1 cellular context compared by ENCODE assay signal in genomic region chr4:110155632-110156031, GRCh38.
A peak's percentile ranks its signal among the peaks of the same experiment; 100 is the strongest.
TF ChIP-seq lines count a peak whose summit lies in the region.

No MANE protein-coding gene starts in this region.

TF ChIP-seq in HEK293, 187 proteins besides CTCF, POLR2A, EP300 and RAD21 (continued from another document and continues in another):
- TF ChIP-seq, protein P1, sequence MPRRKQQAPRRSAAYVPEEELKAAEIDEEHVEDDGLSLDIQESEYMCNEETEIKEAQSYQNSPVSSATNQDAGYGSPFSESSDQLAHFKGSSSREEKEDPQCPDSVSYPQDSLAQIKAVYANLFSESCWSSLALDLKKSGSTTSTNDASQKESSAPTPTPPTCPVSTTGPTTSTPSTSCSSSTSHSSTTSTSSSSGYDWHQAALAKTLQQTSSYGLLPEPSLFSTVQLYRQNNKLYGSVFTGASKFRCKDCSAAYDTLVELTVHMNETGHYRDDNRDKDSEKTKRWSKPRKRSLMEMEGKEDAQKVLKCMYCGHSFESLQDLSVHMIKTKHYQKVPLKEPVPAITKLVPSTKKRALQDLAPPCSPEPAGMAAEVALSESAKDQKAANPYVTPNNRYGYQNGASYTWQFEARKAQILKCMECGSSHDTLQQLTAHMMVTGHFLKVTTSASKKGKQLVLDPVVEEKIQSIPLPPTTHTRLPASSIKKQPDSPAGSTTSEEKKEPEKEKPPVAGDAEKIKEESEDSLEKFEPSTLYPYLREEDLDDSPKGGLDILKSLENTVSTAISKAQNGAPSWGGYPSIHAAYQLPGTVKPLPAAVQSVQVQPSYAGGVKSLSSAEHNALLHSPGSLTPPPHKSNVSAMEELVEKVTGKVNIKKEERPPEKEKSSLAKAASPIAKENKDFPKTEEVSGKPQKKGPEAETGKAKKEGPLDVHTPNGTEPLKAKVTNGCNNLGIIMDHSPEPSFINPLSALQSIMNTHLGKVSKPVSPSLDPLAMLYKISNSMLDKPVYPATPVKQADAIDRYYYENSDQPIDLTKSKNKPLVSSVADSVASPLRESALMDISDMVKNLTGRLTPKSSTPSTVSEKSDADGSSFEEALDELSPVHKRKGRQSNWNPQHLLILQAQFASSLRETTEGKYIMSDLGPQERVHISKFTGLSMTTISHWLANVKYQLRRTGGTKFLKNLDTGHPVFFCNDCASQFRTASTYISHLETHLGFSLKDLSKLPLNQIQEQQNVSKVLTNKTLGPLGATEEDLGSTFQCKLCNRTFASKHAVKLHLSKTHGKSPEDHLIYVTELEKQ (tag by site-specific recombination; IDR thresholded peaks at IDR 0.05; ENCODE audit: borderline replicate concordance) = no peak
- TF ChIP-seq ZNF660 (tag by site-specific recombination; IDR thresholded peaks at IDR 0.05) (no peak), ZNF433 (tag by site-specific recombination; IDR thresholded peaks at IDR 0.05; ENCODE audit: low read depth) (no peak), ZNF239 (tag by site-specific recombination; IDR thresholded peaks at IDR 0.05) (no peak), PATZ1 (tag by site-specific recombination; IDR thresholded peaks at IDR 0.05) (no peak), AEBP2 (tag by site-specific recombination; IDR thresholded peaks at IDR 0.05; ENCODE audit: borderline replicate concordance) (no peak), ZNF350 (tag by site-specific recombination; IDR thresholded peaks at IDR 0.05) (no peak), ZNF561 (tag by site-specific recombination; IDR thresholded peaks at IDR 0.05; ENCODE audit: borderline replicate concordance) (no peak), ZNF558 (tag by site-specific recombination; IDR thresholded peaks at IDR 0.05) (no peak), ZNF555 (tag by site-specific recombination; conservative IDR thresholded peaks at IDR 0.05) (no peak), ZIC2 (tag by site-specific recombination; IDR thresholded peaks at IDR 0.05) (peak; percentile 44; the same call in 1 of the 2 replicates), ZNF843 (tag by site-specific recombination; IDR thresholded peaks at IDR 0.05) (no peak), ZNF501 (tag by site-specific recombination; IDR thresholded peaks at IDR 0.05) (no peak), ZSCAN30 (tag by site-specific recombination; IDR thresholded peaks at IDR 0.05) (no peak), ZNF211 (tag by site-specific recombination; IDR thresholded peaks at IDR 0.05; ENCODE audit: low read depth) (no peak), ZNF423 (tag by site-specific recombination; IDR thresholded peaks at IDR 0.05) (no peak), ZNF600 (tag by site-specific recombination; IDR thresholded peaks at IDR 0.05) (no peak), ZNF394 (tag by site-specific recombination; IDR thresholded peaks at IDR 0.05; ENCODE audit: borderline replicate concordance) (no peak), ZFHX2 (tag by site-specific recombination; conservative IDR thresholded peaks at IDR 0.05) (0 out of 2 replicates have a peak, but pooled peaks have one; percentile 38), REST (tag by site-specific recombination; IDR thresholded peaks at IDR 0.05) (no peak), GLI4 (tag by site-specific recombination; IDR thresholded peaks at IDR 0.05) (no peak), SP7 (tag by site-specific recombination; IDR thresholded peaks at IDR 0.05) (0 out of 2 replicates have a peak, but pooled peaks have one; percentile 19)
- TF ChIP-seq, protein P2, sequence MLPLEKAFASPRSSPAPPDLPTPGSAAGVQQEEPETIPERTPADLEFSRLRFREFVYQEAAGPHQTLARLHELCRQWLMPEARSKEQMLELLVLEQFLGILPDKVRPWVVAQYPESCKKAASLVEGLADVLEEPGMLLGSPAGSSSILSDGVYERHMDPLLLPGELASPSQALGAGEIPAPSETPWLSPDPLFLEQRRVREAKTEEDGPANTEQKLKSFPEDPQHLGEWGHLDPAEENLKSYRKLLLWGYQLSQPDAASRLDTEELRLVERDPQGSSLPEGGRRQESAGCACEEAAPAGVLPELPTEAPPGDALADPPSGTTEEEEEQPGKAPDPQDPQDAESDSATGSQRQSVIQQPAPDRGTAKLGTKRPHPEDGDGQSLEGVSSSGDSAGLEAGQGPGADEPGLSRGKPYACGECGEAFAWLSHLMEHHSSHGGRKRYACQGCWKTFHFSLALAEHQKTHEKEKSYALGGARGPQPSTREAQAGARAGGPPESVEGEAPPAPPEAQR (tag by site-specific recombination; IDR thresholded peaks at IDR 0.05) = no peak
- TF ChIP-seq, protein P3, sequence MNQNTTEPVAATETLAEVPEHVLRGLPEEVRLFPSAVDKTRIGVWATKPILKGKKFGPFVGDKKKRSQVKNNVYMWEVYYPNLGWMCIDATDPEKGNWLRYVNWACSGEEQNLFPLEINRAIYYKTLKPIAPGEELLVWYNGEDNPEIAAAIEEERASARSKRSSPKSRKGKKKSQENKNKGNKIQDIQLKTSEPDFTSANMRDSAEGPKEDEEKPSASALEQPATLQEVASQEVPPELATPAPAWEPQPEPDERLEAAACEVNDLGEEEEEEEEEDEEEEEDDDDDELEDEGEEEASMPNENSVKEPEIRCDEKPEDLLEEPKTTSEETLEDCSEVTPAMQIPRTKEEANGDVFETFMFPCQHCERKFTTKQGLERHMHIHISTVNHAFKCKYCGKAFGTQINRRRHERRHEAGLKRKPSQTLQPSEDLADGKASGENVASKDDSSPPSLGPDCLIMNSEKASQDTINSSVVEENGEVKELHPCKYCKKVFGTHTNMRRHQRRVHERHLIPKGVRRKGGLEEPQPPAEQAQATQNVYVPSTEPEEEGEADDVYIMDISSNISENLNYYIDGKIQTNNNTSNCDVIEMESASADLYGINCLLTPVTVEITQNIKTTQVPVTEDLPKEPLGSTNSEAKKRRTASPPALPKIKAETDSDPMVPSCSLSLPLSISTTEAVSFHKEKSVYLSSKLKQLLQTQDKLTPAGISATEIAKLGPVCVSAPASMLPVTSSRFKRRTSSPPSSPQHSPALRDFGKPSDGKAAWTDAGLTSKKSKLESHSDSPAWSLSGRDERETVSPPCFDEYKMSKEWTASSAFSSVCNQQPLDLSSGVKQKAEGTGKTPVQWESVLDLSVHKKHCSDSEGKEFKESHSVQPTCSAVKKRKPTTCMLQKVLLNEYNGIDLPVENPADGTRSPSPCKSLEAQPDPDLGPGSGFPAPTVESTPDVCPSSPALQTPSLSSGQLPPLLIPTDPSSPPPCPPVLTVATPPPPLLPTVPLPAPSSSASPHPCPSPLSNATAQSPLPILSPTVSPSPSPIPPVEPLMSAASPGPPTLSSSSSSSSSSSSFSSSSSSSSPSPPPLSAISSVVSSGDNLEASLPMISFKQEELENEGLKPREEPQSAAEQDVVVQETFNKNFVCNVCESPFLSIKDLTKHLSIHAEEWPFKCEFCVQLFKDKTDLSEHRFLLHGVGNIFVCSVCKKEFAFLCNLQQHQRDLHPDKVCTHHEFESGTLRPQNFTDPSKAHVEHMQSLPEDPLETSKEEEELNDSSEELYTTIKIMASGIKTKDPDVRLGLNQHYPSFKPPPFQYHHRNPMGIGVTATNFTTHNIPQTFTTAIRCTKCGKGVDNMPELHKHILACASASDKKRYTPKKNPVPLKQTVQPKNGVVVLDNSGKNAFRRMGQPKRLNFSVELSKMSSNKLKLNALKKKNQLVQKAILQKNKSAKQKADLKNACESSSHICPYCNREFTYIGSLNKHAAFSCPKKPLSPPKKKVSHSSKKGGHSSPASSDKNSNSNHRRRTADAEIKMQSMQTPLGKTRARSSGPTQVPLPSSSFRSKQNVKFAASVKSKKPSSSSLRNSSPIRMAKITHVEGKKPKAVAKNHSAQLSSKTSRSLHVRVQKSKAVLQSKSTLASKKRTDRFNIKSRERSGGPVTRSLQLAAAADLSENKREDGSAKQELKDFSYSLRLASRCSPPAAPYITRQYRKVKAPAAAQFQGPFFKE (tag by site-specific recombination; IDR thresholded peaks at IDR 0.05; ENCODE audit: borderline replicate concordance) = no peak
- TF ChIP-seq, protein P4, sequence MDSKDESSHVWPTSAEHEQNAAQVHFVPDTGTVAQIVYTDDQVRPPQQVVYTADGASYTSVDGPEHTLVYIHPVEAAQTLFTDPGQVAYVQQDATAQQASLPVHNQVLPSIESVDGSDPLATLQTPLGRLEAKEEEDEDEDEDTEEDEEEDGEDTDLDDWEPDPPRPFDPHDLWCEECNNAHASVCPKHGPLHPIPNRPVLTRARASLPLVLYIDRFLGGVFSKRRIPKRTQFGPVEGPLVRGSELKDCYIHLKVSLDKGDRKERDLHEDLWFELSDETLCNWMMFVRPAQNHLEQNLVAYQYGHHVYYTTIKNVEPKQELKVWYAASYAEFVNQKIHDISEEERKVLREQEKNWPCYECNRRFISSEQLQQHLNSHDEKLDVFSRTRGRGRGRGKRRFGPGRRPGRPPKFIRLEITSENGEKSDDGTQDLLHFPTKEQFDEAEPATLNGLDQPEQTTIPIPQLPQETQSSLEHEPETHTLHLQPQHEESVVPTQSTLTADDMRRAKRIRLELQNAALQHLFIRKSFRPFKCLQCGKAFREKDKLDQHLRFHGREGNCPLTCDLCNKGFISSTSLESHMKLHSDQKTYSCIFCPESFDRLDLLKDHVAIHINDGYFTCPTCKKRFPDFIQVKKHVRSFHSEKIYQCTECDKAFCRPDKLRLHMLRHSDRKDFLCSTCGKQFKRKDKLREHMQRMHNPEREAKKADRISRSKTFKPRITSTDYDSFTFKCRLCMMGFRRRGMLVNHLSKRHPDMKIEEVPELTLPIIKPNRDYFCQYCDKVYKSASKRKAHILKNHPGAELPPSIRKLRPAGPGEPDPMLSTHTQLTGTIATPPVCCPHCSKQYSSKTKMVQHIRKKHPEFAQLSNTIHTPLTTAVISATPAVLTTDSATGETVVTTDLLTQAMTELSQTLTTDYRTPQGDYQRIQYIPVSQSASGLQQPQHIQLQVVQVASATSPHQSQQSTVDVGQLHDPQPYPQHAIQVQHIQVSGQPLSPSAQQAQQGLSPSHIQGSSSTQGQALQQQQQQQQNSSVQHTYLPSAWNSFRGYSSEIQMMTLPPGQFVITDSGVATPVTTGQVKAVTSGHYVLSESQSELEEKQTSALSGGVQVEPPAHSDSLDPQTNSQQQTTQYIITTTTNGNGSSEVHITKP (tag by site-specific recombination; IDR thresholded peaks at IDR 0.05) = no peak
- TF ChIP-seq, protein P5, sequence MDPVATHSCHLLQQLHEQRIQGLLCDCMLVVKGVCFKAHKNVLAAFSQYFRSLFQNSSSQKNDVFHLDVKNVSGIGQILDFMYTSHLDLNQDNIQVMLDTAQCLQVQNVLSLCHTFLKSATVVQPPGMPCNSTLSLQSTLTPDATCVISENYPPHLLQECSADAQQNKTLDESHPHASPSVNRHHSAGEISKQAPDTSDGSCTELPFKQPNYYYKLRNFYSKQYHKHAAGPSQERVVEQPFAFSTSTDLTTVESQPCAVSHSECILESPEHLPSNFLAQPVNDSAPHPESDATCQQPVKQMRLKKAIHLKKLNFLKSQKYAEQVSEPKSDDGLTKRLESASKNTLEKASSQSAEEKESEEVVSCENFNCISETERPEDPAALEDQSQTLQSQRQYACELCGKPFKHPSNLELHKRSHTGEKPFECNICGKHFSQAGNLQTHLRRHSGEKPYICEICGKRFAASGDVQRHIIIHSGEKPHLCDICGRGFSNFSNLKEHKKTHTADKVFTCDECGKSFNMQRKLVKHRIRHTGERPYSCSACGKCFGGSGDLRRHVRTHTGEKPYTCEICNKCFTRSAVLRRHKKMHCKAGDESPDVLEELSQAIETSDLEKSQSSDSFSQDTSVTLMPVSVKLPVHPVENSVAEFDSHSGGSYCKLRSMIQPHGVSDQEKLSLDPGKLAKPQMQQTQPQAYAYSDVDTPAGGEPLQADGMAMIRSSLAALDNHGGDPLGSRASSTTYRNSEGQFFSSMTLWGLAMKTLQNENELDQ (tag by site-specific recombination; IDR thresholded peaks at IDR 0.05; ENCODE audit: low read depth) = no peak
